In genomic region chr3:177427096-177427495, GRCh38 we compare ENCODE assay signal across 8 cellular contexts.
DNase-seq lines count a peak whose midpoint lies in the region; ATAC-seq lines count a peak whose summit lies in the region.

No MANE protein-coding gene starts in this region.

- H3K36me3 Mint-ChIP-seq in T-helper 1 cell treated with Interleukin-12 subunit alpha and Interleukin-12 subunit beta and Interleukin-4 antibody, amounts not matched to agents 30 μg/mL and 1 μg/mL, for 36 hours (ENCODE audit: low read depth), result peaks cover 2% of the 10 kb centered on the region
- H3K36me3 Mint-ChIP-seq in naive thymus-derived CD8-positive, alpha-beta T cell, result no peaks in the 10 kb centered on the region

- H3K27ac Mint-ChIP-seq in T-helper 1 cell treated with Interleukin-12 subunit alpha and Interleukin-12 subunit beta and Interleukin-4 antibody, amounts not matched to agents 30 μg/mL and 1 μg/mL, for 36 hours, result peak overlapping the region; percentile 79
- H3K27ac Mint-ChIP-seq in naive thymus-derived CD8-positive, alpha-beta T cell, result peak overlapping the region in 9 of 10 donors; percentile 39 to 86 (median 77)

- POLR2A ChIA-PET in naive thymus-derived CD8-positive, alpha-beta T cell (lab: Charles Lee), result no interaction called here

- H3K4me3 ChIP-seq in GM23248, result no peak overlapping the region

- peaks cover 27% of the 10 kb centered on the region for H3K4me1 Mint-ChIP-seq in T-helper 1 cell treated with Interleukin-12 subunit alpha and Interleukin-12 subunit beta and Interleukin-4 antibody, amounts not matched to agents 30 μg/mL and 1 μg/mL, for 36 hours (ENCODE audit: low read depth)
- peaks cover 5 to 25% (median 19%) of the 10 kb centered on the region in 4 donors for H3K4me1 Mint-ChIP-seq in naive thymus-derived CD8-positive, alpha-beta T cell

- no peak overlapping the region for H3K4me2 ChIP-seq in GM23248 (ENCODE audit: unreplicated experiment)

- peak overlapping the region; percentile 46 for H3K4me3 Mint-ChIP-seq in T-helper 1 cell treated with Interleukin-12 subunit alpha and Interleukin-12 subunit beta and Interleukin-4 antibody, amounts not matched to agents 30 μg/mL and 1 μg/mL, for 36 hours
- peak overlapping the region; percentile 9 to 75 (median 34) for H3K4me3 Mint-ChIP-seq in naive thymus-derived CD8-positive, alpha-beta T cell

- H3K79me2 ChIP-seq in GM23248 (ENCODE audit: insufficient read depth), result no peaks in the 10 kb centered on the region

- no peaks in the 10 kb centered on the region for H3K9me2 ChIP-seq in GM23248 (ENCODE audit: insufficient read depth)

- H3K4me1 ChIP-seq in GM23248 (ENCODE audit: insufficient read depth), result 0 out of 2 replicates have a peak, but pooled peaks cover 12% of the 10 kb centered on the region

- peaks cover 3% of the 10 kb centered on the region for H3K9me3 Mint-ChIP-seq in T-helper 1 cell treated with Interleukin-12 subunit alpha and Interleukin-12 subunit beta and Interleukin-4 antibody, amounts not matched to agents 30 μg/mL and 1 μg/mL, for 36 hours
- no peaks in the 10 kb centered on the region for H3K9me3 Mint-ChIP-seq in naive thymus-derived CD8-positive, alpha-beta T cell

- H3F3A ChIP-seq in GM23248 (ENCODE audit: insufficient read depth), result no peaks in the 10 kb centered on the region

- H4K20me1 ChIP-seq in GM23248 (ENCODE audit: insufficient read depth), result no peaks in the 10 kb centered on the region

- no peaks in the 10 kb centered on the region for H3K9me3 ChIP-seq in GM23248 (ENCODE audit: low read depth)

- intact Hi-C loops in cardiac septum (cut with DNase I), result no loop called here

- no peaks in the 10 kb centered on the region for H3K27me3 ChIP-seq in GM23248 (replicated peaks; ENCODE audit: insufficient read depth)

- H3K9ac ChIP-seq in GM23248, result no peak overlapping the region

- peak in 3 of 10 donors; percentile 1 to 14 (median 11) for DNase-seq in naive thymus-derived CD8-positive, alpha-beta T cell
- DNase-seq in HPDE6-E6E7 (ENCODE audit: extremely low spot score), result no peak
- no peak for DNase-seq in GM23248
- no peak for DNase-seq in HCEC 1CT
- DNase-seq in cardiac septum (ENCODE audit: low spot score), result no peak

- H3K36me3 ChIP-seq in GM23248 (ENCODE audit: low read depth), result no peaks in the 10 kb centered on the region

- H3K27ac ChIP-seq in GM23248, result no peak overlapping the region

- H3K27me3 Mint-ChIP-seq in T-helper 1 cell treated with Interleukin-12 subunit alpha and Interleukin-12 subunit beta and Interleukin-4 antibody, amounts not matched to agents 30 μg/mL and 1 μg/mL, for 36 hours (ENCODE audit: low read depth), result peaks cover 8% of the 10 kb centered on the region
- H3K27me3 Mint-ChIP-seq in naive thymus-derived CD8-positive, alpha-beta T cell, result no peaks in the 10 kb centered on the region

- ATAC-seq in GM19025 (IDR thresholded peaks at IDR 0.05; ENCODE audit: low read depth, unreplicated experiment), result peak; percentile 99
- peak; percentile 99 for ATAC-seq in HG03039 (IDR thresholded peaks at IDR 0.05; ENCODE audit: unreplicated experiment)
- ATAC-seq in naive thymus-derived CD8-positive, alpha-beta T cell, result peak; percentile 37 to 71

- in situ Hi-C loops in GM23248 (cut with MboI), result no loop called here

- no peak overlapping the region for H2AFZ ChIP-seq in GM23248

- 91% methylated on average over 7 of the region's 7 CpGs for WGBS in GM23248 (ENCODE audit: low coverage in 1 of 2, low lambda C conversion rate in 2 of 2, missing lambda C conversion rate in 2 of 2), 2 experiments
